In genomic region chr19:14135355-14135754, GRCh38 we compare ENCODE assay signal across 9 cellular contexts.
DNase-seq lines count a peak whose midpoint lies in the region; ATAC-seq and TF ChIP-seq lines count a peak whose summit lies in the region.
"Had no signal": no experiment of that assay in that cellular context is flagged by ENCODE, and none has a peak within 500 bp of the region (broad histone marks: within the 10 kb centered on the region; RNA-seq: fewer than 3 reads in every experiment).

No MANE protein-coding gene starts in this region.

- H3K9me3 ChIP-seq in NT2/D1 (ENCODE audit: insufficient read depth, low read length) (no peaks in the 10 kb centered on the region), neutrophil (no peaks in the 10 kb centered on the region)

- TF ChIP-seq CTCF in neutrophil (IDR thresholded peaks at IDR 0.05), result no peak

- no peak for ATAC-seq in effector memory CD8-positive, alpha-beta T cell (replicated peaks)
- ATAC-seq in GM21723 (IDR thresholded peaks at IDR 0.05; ENCODE audit: unreplicated experiment), result no peak
- ATAC-seq in HG03571 (IDR thresholded peaks at IDR 0.05; ENCODE audit: unreplicated experiment), result no peak

- H3K4me3 ChIP-seq in GM08714 (ENCODE audit: low read length), result peak overlapping the region; percentile 98
- H3K4me3 ChIP-seq in NT2/D1 (ENCODE audit: insufficient read length, low read depth), result peak overlapping the region; percentile 92
- H3K4me3 ChIP-seq in neutrophil (ENCODE audit: low read depth in 1 of 2, low read length in 1 of 2), result peak overlapping the region; percentile 86 to 98

- H3K27ac ChIP-seq in neutrophil, result peak overlapping the region; percentile 92
- H3K27ac ChIP-seq: epithelial cell of prostate had no signal

- no peaks in the 10 kb centered on the region for H3K9me3 Mint-ChIP-seq in effector memory CD8-positive, alpha-beta T cell

- peaks cover 19 to 20% of the 10 kb centered on the region in 2 donors for H3K4me1 Mint-ChIP-seq in effector memory CD8-positive, alpha-beta T cell (ENCODE audit: low read depth in 2 of 2)

- peaks cover 9% of the 10 kb centered on the region for H3K4me1 ChIP-seq in NT2/D1 (ENCODE audit: insufficient read depth, insufficient read length)
- H3K4me1 ChIP-seq in neutrophil (ENCODE audit: control insufficient read depth in 1 of 2, insufficient read depth in 1 of 2, low read depth in 1 of 2, low read length in 1 of 2), result peaks cover 64 to 65% of the 10 kb centered on the region in 2 experiments

- H3K27me3 ChIP-seq in NT2/D1 (ENCODE audit: insufficient read depth, insufficient read length), result no peaks in the 10 kb centered on the region
- H3K27me3 ChIP-seq in neutrophil, result no peaks in the 10 kb centered on the region

- DNase-seq in NT2/D1 (ENCODE audit: low read depth, low spot score), result no peak
- DNase-seq in effector memory CD8-positive, alpha-beta T cell, result no peak
- DNase-seq in superior temporal gyrus (ENCODE audit: extremely low spot score), result no peak
- DNase-seq: NCI-H2171 treated with DMSO at 0.1 percent for 48 hours had no signal

- peaks cover 26% of the 10 kb centered on the region for H3K36me3 ChIP-seq in NT2/D1 (ENCODE audit: insufficient read depth, insufficient read length, low read length)
- H3K36me3 ChIP-seq in neutrophil, result no peaks in the 10 kb centered on the region

- H3K27me3 Mint-ChIP-seq in effector memory CD8-positive, alpha-beta T cell, result no peaks in the 10 kb centered on the region

- H3K9ac ChIP-seq in NT2/D1 (ENCODE audit: insufficient read length, low read depth), result peak overlapping the region; percentile 99

- peaks cover 18% of the 10 kb centered on the region for H3K36me3 Mint-ChIP-seq in effector memory CD8-positive, alpha-beta T cell (ENCODE audit: insufficient read depth)

- H3K4me3 Mint-ChIP-seq in effector memory CD8-positive, alpha-beta T cell, result peak overlapping the region; percentile 75 to 81

- peak overlapping the region; percentile 75 to 84 for H3K27ac Mint-ChIP-seq in effector memory CD8-positive, alpha-beta T cell
